In the genomic region with DNA sequence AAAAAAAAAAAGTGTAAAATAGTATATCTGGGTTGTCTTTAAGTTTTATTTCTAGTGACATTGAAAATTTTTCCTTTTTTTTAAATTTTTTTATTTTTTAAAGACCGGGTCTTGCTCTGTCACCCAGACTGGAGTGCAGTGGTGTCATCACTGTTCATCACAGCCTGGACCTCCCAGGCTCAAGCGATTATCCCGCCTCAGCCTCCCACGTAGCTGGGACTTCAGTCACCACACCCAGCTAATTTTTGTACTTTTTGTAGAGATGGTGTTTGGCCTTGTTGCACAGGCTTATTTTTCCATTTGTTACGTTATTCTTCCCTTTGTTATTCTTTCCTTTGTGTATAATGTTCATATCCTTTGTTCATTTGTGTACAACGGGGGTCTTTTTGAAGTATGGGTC, we compare ENCODE assay signal across 1 cellular context.
TF ChIP-seq lines count a peak whose summit lies in the region.

No MANE protein-coding gene starts in this region.

TF ChIP-seq in WTC11, 78 proteins besides CTCF, POLR2A, EP300 and RAD21 (continued from another document):
- TF ChIP-seq, protein P1, sequence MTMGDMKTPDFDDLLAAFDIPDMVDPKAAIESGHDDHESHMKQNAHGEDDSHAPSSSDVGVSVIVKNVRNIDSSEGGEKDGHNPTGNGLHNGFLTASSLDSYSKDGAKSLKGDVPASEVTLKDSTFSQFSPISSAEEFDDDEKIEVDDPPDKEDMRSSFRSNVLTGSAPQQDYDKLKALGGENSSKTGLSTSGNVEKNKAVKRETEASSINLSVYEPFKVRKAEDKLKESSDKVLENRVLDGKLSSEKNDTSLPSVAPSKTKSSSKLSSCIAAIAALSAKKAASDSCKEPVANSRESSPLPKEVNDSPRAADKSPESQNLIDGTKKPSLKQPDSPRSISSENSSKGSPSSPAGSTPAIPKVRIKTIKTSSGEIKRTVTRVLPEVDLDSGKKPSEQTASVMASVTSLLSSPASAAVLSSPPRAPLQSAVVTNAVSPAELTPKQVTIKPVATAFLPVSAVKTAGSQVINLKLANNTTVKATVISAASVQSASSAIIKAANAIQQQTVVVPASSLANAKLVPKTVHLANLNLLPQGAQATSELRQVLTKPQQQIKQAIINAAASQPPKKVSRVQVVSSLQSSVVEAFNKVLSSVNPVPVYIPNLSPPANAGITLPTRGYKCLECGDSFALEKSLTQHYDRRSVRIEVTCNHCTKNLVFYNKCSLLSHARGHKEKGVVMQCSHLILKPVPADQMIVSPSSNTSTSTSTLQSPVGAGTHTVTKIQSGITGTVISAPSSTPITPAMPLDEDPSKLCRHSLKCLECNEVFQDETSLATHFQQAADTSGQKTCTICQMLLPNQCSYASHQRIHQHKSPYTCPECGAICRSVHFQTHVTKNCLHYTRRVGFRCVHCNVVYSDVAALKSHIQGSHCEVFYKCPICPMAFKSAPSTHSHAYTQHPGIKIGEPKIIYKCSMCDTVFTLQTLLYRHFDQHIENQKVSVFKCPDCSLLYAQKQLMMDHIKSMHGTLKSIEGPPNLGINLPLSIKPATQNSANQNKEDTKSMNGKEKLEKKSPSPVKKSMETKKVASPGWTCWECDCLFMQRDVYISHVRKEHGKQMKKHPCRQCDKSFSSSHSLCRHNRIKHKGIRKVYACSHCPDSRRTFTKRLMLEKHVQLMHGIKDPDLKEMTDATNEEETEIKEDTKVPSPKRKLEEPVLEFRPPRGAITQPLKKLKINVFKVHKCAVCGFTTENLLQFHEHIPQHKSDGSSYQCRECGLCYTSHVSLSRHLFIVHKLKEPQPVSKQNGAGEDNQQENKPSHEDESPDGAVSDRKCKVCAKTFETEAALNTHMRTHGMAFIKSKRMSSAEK (CRISPR knock-in tag; IDR thresholded peaks at IDR 0.05; ENCODE audit: borderline replicate concordance): no peak
- TF ChIP-seq NR2C2 (CRISPR knock-in tag; IDR thresholded peaks at IDR 0.05): no peak
- TF ChIP-seq, protein P2, sequence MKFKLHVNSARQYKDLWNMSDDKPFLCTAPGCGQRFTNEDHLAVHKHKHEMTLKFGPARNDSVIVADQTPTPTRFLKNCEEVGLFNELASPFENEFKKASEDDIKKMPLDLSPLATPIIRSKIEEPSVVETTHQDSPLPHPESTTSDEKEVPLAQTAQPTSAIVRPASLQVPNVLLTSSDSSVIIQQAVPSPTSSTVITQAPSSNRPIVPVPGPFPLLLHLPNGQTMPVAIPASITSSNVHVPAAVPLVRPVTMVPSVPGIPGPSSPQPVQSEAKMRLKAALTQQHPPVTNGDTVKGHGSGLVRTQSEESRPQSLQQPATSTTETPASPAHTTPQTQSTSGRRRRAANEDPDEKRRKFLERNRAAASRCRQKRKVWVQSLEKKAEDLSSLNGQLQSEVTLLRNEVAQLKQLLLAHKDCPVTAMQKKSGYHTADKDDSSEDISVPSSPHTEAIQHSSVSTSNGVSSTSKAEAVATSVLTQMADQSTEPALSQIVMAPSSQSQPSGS (CRISPR knock-in tag; IDR thresholded peaks at IDR 0.05; ENCODE audit: borderline replicate concordance, low read depth): no peak
- TF ChIP-seq, protein P3, sequence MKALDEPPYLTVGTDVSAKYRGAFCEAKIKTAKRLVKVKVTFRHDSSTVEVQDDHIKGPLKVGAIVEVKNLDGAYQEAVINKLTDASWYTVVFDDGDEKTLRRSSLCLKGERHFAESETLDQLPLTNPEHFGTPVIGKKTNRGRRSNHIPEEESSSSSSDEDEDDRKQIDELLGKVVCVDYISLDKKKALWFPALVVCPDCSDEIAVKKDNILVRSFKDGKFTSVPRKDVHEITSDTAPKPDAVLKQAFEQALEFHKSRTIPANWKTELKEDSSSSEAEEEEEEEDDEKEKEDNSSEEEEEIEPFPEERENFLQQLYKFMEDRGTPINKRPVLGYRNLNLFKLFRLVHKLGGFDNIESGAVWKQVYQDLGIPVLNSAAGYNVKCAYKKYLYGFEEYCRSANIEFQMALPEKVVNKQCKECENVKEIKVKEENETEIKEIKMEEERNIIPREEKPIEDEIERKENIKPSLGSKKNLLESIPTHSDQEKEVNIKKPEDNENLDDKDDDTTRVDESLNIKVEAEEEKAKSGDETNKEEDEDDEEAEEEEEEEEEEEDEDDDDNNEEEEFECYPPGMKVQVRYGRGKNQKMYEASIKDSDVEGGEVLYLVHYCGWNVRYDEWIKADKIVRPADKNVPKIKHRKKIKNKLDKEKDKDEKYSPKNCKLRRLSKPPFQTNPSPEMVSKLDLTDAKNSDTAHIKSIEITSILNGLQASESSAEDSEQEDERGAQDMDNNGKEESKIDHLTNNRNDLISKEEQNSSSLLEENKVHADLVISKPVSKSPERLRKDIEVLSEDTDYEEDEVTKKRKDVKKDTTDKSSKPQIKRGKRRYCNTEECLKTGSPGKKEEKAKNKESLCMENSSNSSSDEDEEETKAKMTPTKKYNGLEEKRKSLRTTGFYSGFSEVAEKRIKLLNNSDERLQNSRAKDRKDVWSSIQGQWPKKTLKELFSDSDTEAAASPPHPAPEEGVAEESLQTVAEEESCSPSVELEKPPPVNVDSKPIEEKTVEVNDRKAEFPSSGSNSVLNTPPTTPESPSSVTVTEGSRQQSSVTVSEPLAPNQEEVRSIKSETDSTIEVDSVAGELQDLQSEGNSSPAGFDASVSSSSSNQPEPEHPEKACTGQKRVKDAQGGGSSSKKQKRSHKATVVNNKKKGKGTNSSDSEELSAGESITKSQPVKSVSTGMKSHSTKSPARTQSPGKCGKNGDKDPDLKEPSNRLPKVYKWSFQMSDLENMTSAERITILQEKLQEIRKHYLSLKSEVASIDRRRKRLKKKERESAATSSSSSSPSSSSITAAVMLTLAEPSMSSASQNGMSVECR (CRISPR knock-in tag; IDR thresholded peaks at IDR 0.05; ENCODE audit: borderline replicate concordance): no peak
TF ChIP-seq in WTC11: peak in this region for 0.
